Comparison of ENCODE assay signal across 8 cellular contexts in genomic region chr19:34041922-34042521, GRCh38.
DNase-seq lines count a peak whose midpoint lies in the region; ATAC-seq and TF ChIP-seq lines count a peak whose summit lies in the region.

No MANE protein-coding gene starts in this region.

- no peaks in the 10 kb centered on the region for H3K4me1 ChIP-seq in Loucy (ENCODE audit: insufficient read depth, low read length, poor library complexity, severe bottlenecking)

- no peak overlapping the region for H2AFZ ChIP-seq in Loucy (ENCODE audit: low read length)

- no peak overlapping the region for H3K4me2 ChIP-seq in Loucy (ENCODE audit: low read depth, low read length, poor library complexity, severe bottlenecking)

- ATAC-seq in left lobe of liver, result peak; percentile 95
- no peak for ATAC-seq in GM19035 (IDR thresholded peaks at IDR 0.05; ENCODE audit: unreplicated experiment)

- no peaks in the 10 kb centered on the region for H3K9me2 ChIP-seq in Loucy (replicated peaks; ENCODE audit: low read depth, low read length)

- H3K27me3 ChIP-seq in Loucy (ENCODE audit: insufficient read depth, low read length, poor library complexity, severe bottlenecking), result no peaks in the 10 kb centered on the region

- H3K27ac ChIP-seq in caudate nucleus (ENCODE audit: low read depth, low read length), result no peak overlapping the region

- no peaks in the 10 kb centered on the region for H4K20me1 ChIP-seq in Loucy (ENCODE audit: insufficient read depth, low read length, poor library complexity, severe bottlenecking)

- in situ Hi-C loops in G401 (cut with HindIII; ENCODE audit: low sequenced_read_pairs), result no loop called here

- TF ChIP-seq CTCF in Loucy (conservative IDR thresholded peaks at IDR 0.05; ENCODE audit: low read length), result peak; percentile 88

- no peaks in the 10 kb centered on the region for H3K36me3 ChIP-seq in Loucy (ENCODE audit: insufficient read depth, low read length)

- no peaks in the 10 kb centered on the region for H3F3A ChIP-seq in Loucy (ENCODE audit: low read depth)

- H3K79me2 ChIP-seq in Loucy (ENCODE audit: insufficient read depth, low read length), result no peaks in the 10 kb centered on the region

- H3K4me3 ChIP-seq in Loucy (ENCODE audit: low read length, poor library complexity, severe bottlenecking), result no peak overlapping the region

- H3K9me3 ChIP-seq in Loucy (ENCODE audit: insufficient read depth, low read depth, low read length), result no peaks in the 10 kb centered on the region

- DNase-seq in G401 (ENCODE audit: low spot score) (peak; percentile 41), caudate nucleus (lab: John Stamatoyannopoulos, UW) (peak in 50 of 61 donors; percentile 0 to 65 (median 21)), left lobe of liver (ENCODE audit: low spot score) (peak; percentile 70), DMS153 (lab: John Stamatoyannopoulos, UW) (no peak)
- peak; percentile 77 for DNase-seq in activated CD4-positive, CD25-positive, alpha-beta regulatory T cell treated with anti-CD3 and anti-CD28 coated beads, Interleukin-2, amount 50 U/mL, for 72 hours
- DNase-seq in stimulated activated CD4-positive, alpha-beta T cell treated with anti-CD3 and anti-CD28 coated beads, TNF-alpha, amount 100 ng/mL, for 4 hours (ENCODE audit: low read depth in 3 of 3), result peak; percentile 48 to 63 (median 48)

- H3K9ac ChIP-seq in Loucy (ENCODE audit: low read depth, low read length, poor library complexity, severe bottlenecking), result no peak overlapping the region
